Comparison of ENCODE assay signal across 22 cellular contexts in genomic region chr7:17855202-17855601, GRCh38.
DNase-seq lines count a peak whose midpoint lies in the region; ATAC-seq and TF ChIP-seq lines count a peak whose summit lies in the region.
"Had no signal": no experiment of that assay in that cellular context is flagged by ENCODE, and none has a peak within 500 bp of the region (broad histone marks: within the 10 kb centered on the region; RNA-seq: fewer than 3 reads in every experiment).

No MANE protein-coding gene starts in this region.

- H3K4me1 Mint-ChIP-seq in activated CD4-positive, alpha-beta T cell treated with anti-CD3 and anti-CD28 coated beads, Interleukin-2, amount 10 ng/mL, durations not matched to agents 7 days and 5 days, result peaks cover 28% of the 10 kb centered on the region
- peaks cover 28% of the 10 kb centered on the region for H3K4me1 Mint-ChIP-seq in activated T-helper 17 cell treated with anti-CD3 and anti-CD28 coated beads, Interleukin-2, amount 50 U/mL, for 72 hours

- no peak overlapping the region for H3K4me3 ChIP-seq in spleen
- H3K4me3 ChIP-seq: Peyer's patch had no signal

- POLR2A ChIA-PET in activated CD4-positive, alpha-beta T cell treated with anti-CD3 and anti-CD28 coated beads, Interleukin-2, amount 10 ng/mL, durations not matched to agents 7 days and 5 days (lab: Charles Lee), result no interaction called here

- H3K36me3 ChIP-seq in spleen, result peaks cover 0 to 64% (median 12%) of the 10 kb centered on the region in 6 donors
- H3K36me3 ChIP-seq: BE2C had no signal

- no peak for DNase-seq in activated CD4-positive, alpha-beta T cell treated with anti-CD3 and anti-CD28 coated beads, Interleukin-2, amount 10 ng/mL, durations not matched to agents 7 days and 5 days
- DNase-seq in activated CD4-positive, alpha-beta T cell treated with anti-CD3 and anti-CD28 coated beads, Interleukin-2, amount 50 U/mL, for 4 hours, result no peak
- DNase-seq in activated effector memory CD4-positive, alpha-beta T cell treated with Interleukin-2 at 50 U/mL for 16 hours, result no peak
- DNase-seq in spleen (no peak), epidermal melanocyte (ENCODE audit: insufficient read length, low spot score) (no peak)
- DNase-seq: 8988T; BE2C; CD4-positive, alpha-beta memory T cell; DMS79; H7; Kasumi-1; MM.1S; NCI-H1105; NCI-H1694; NCI-H524 treated with DMSO at 0.1 percent for 48 hours; Peyer's patch had no signal

- H3K4me3 Mint-ChIP-seq in activated CD4-positive, alpha-beta T cell treated with anti-CD3 and anti-CD28 coated beads, Interleukin-2, amount 10 ng/mL, durations not matched to agents 7 days and 5 days, result peak overlapping the region; percentile 6
- H3K4me3 Mint-ChIP-seq in activated T-helper 17 cell treated with anti-CD3 and anti-CD28 coated beads, Interleukin-2, amount 50 U/mL, for 72 hours, result peak overlapping the region; percentile 45
- H3K4me3 Mint-ChIP-seq: CD4-positive, alpha-beta memory T cell had no signal

- 3 to 83% (median 50%) methylated on average over 1 of the region's 1 CpG for WGBS in spleen, 5 donors

- no peaks in the 10 kb centered on the region for H3K27me3 Mint-ChIP-seq in activated CD4-positive, alpha-beta T cell treated with anti-CD3 and anti-CD28 coated beads, Interleukin-2, amount 10 ng/mL, durations not matched to agents 7 days and 5 days
- no peaks in the 10 kb centered on the region for H3K27me3 Mint-ChIP-seq in activated T-helper 17 cell treated with anti-CD3 and anti-CD28 coated beads, Interleukin-2, amount 50 U/mL, for 72 hours
- H3K27me3 Mint-ChIP-seq: CD4-positive, alpha-beta memory T cell; IgD-negative memory B cell had no signal

- H3K9me3 ChIP-seq in spleen, result peaks cover 0 to 20% (median 17%) of the 10 kb centered on the region in 8 donors
- H3K9me3 ChIP-seq: BE2C, Peyer's patch had no signal

- peaks cover 0 to under 1% (median 0%) of the 10 kb centered on the region in 6 donors for H3K4me1 ChIP-seq in spleen
- H3K4me1 ChIP-seq: BE2C, Peyer's patch had no signal

- no peak for TF ChIP-seq POLR2A in spleen (IDR thresholded peaks at IDR 0.05)

- ATAC-seq in GM18502 (IDR thresholded peaks at IDR 0.05; ENCODE audit: poor library complexity, unreplicated experiment), result peak; percentile 62
- ATAC-seq in HG02610 (IDR thresholded peaks at IDR 0.05; ENCODE audit: unreplicated experiment), result peak; percentile 56
- ATAC-seq in activated T-helper 17 cell treated with anti-CD3 and anti-CD28 coated beads, Interleukin-2, amount 50 U/mL, for 72 hours (replicated peaks), result peak; percentile 72
- ATAC-seq: Right ventricle myocardium inferior had no signal

- H3K27ac ChIP-seq in spleen, result no peak overlapping the region
- H3K27ac ChIP-seq: HL-60, Peyer's patch had no signal

- TF ChIP-seq CTCF in spleen (IDR thresholded peaks at IDR 0.05 in 8 of 11, conservative IDR thresholded peaks at IDR 0.05 in 3 of 11), result no peak

- intact Hi-C loops in spleen (cut with DNase I; ENCODE audit: low total_unique reads), result no loop called here

- H3K27ac Mint-ChIP-seq in activated CD4-positive, alpha-beta T cell treated with anti-CD3 and anti-CD28 coated beads, Interleukin-2, amount 10 ng/mL, durations not matched to agents 7 days and 5 days, result no peak overlapping the region
- peak overlapping the region; percentile 42 for H3K27ac Mint-ChIP-seq in activated T-helper 17 cell treated with anti-CD3 and anti-CD28 coated beads, Interleukin-2, amount 50 U/mL, for 72 hours
- H3K27ac Mint-ChIP-seq: CD4-positive, alpha-beta memory T cell; IgD-negative memory B cell had no signal

- CTCF ChIA-PET in activated CD4-positive, alpha-beta T cell treated with anti-CD3 and anti-CD28 coated beads, Interleukin-2, amount 10 ng/mL, durations not matched to agents 7 days and 5 days (lab: Charles Lee), result no interaction called here

- peaks cover 54% of the 10 kb centered on the region for H3K36me3 Mint-ChIP-seq in activated CD4-positive, alpha-beta T cell treated with anti-CD3 and anti-CD28 coated beads, Interleukin-2, amount 10 ng/mL, durations not matched to agents 7 days and 5 days (ENCODE audit: low read depth)
- H3K36me3 Mint-ChIP-seq in activated T-helper 17 cell treated with anti-CD3 and anti-CD28 coated beads, Interleukin-2, amount 50 U/mL, for 72 hours (ENCODE audit: low read depth), result peaks cover 81% of the 10 kb centered on the region

- H3K27me3 ChIP-seq in spleen (replicated peaks in 1 of 7), result no peaks in the 10 kb centered on the region
- H3K27me3 ChIP-seq: BE2C, Peyer's patch had no signal

- peaks cover 14% of the 10 kb centered on the region for H3K9me3 Mint-ChIP-seq in activated CD4-positive, alpha-beta T cell treated with anti-CD3 and anti-CD28 coated beads, Interleukin-2, amount 10 ng/mL, durations not matched to agents 7 days and 5 days
- H3K9me3 Mint-ChIP-seq in activated T-helper 17 cell treated with anti-CD3 and anti-CD28 coated beads, Interleukin-2, amount 50 U/mL, for 72 hours, result peaks cover 5% of the 10 kb centered on the region
